In genomic region chr17:45305532-45306087, GRCh38 we compare ENCODE assay signal across 2 cellular contexts.
A peak's percentile ranks its signal among the peaks of the same experiment; 100 is the strongest.
TF ChIP-seq lines count a peak whose summit lies in the region.

No MANE protein-coding gene starts in this region.

TF ChIP-seq in IMR-90, 13 proteins besides CTCF, POLR2A, EP300 and RAD21:
- TF ChIP-seq USF2 (IDR thresholded peaks at IDR 0.05; ENCODE audit: low read depth, low read length), result no peak
- TF ChIP-seq MAZ (IDR thresholded peaks at IDR 0.05; ENCODE audit: borderline replicate concordance, low read depth, low read length), result no peak
- TF ChIP-seq NFE2L2 (IDR thresholded peaks at IDR 0.05; ENCODE audit: low read depth, low read length), result no peak
- TF ChIP-seq RFX5 (IDR thresholded peaks at IDR 0.05; ENCODE audit: low read depth, low read length), result no peak
- TF ChIP-seq MXI1 (IDR thresholded peaks at IDR 0.05; ENCODE audit: borderline replicate concordance, low read depth, low read length), result no peak
- peak; percentile 44; the same call in 1 of the 2 replicates for TF ChIP-seq FOS (IDR thresholded peaks at IDR 0.05; ENCODE audit: low read depth, low read length)
- TF ChIP-seq SMC3 (IDR thresholded peaks at IDR 0.05; ENCODE audit: low read depth, low read length), result no peak
- no peak for TF ChIP-seq ELK1 (IDR thresholded peaks at IDR 0.05; ENCODE audit: borderline replicate concordance, low read depth, low read length)
- 0 out of 2 replicates have a peak, but pooled peaks have one; percentile 19 for TF ChIP-seq CEBPB (IDR thresholded peaks at IDR 0.05; ENCODE audit: low read depth, low read length)
- TF ChIP-seq BHLHE40 (IDR thresholded peaks at IDR 0.05; ENCODE audit: low read depth, low read length), result no peak
- TF ChIP-seq MAFK (IDR thresholded peaks at IDR 0.05; ENCODE audit: low read depth, low read length), result no peak
- TF ChIP-seq RCOR1 (IDR thresholded peaks at IDR 0.05; ENCODE audit: insufficient replicate concordance, low read length), result no peak

TF ChIP-seq in GM12878, 131 proteins besides CTCF, POLR2A, EP300 and RAD21:
- TF ChIP-seq ZBED1 (IDR thresholded peaks at IDR 0.05; ENCODE audit: borderline replicate concordance) (no peak), DPF2 (IDR thresholded peaks at IDR 0.05) (0 out of 2 replicates have a peak, but pooled peaks have one; percentile 14), ASH2L (IDR thresholded peaks at IDR 0.05; ENCODE audit: borderline replicate concordance, low read depth) (no peak), RUNX3 (IDR thresholded peaks at IDR 0.05; ENCODE audit: low read length) (0 out of 2 replicates have a peak, but pooled peaks have one; percentile 11), RELB (IDR thresholded peaks at IDR 0.05; ENCODE audit: low read depth) (no peak), BHLHE40 (IDR thresholded peaks at IDR 0.05; ENCODE audit: borderline replicate concordance in 1 of 2, low read depth in 2 of 2, low read length in 1 of 2) (no peak)
